ENCODE assay signal across 29 cellular contexts in genomic region chr3:138210528-138210927, GRCh38.
"Had no signal": no experiment of that assay in that cellular context is flagged by ENCODE, and none has a peak within 500 bp of the region (broad histone marks: within the 10 kb centered on the region; RNA-seq: fewer than 3 reads in every experiment).

No MANE protein-coding gene starts in this region.

- H3K4me3 ChIP-seq: body of pancreas, hepatocyte, right lobe of liver, skin epidermis, stomach, suprapubic skin, tibial nerve had no signal

- FAIRE-seq: endothelial cell of umbilical vein, TTC549, urothelium cell line had no signal

- H3K9ac ChIP-seq: parathyroid adenoma had no signal

- H3K27me3 ChIP-seq: body of pancreas, hepatocyte, right lobe of liver, stomach, suprapubic skin, tibial nerve had no signal

- H3K4me2 ChIP-seq: hepatocyte had no signal

- H3K27ac Mint-ChIP-seq: activated CD8-positive, alpha-beta T cell treated with anti-CD3 and anti-CD28 coated beads, Interleukin-2, amount 10 ng/mL, durations not matched to agents 7 days and 5 days had no signal

- H3K4me3 Mint-ChIP-seq: activated CD8-positive, alpha-beta T cell treated with anti-CD3 and anti-CD28 coated beads, Interleukin-2, amount 10 ng/mL, durations not matched to agents 7 days and 5 days; activated naive CD4-positive, alpha-beta T cell treated with anti-CD3 and anti-CD28 coated beads, Interleukin-2, amount 50 U/mL, for 24 hours; memory B cell; nephron; stimulated activated memory B cell treated with anti-CD40 and anti-IgM and Interleukin-4, amounts not matched to agents 10 μg/mL and 1 μg/mL and 100 μg/mL, for 72 hours had no signal

- H3K4me1 ChIP-seq: parathyroid adenoma, right lobe of liver had no signal

- H3K9me3 ChIP-seq: body of pancreas, right lobe of liver, stomach, suprapubic skin, tibial nerve had no signal

- H3K9me3 Mint-ChIP-seq: memory B cell, nephron had no signal

- ATAC-seq: activated CD8-positive, alpha-beta T cell treated with anti-CD3 and anti-CD28 coated beads, Interleukin-2, amount 10 ng/mL, durations not matched to agents 7 days and 5 days; body of pancreas; esophagus mucosa; left colon; right lobe of liver; stimulated activated memory B cell treated with anti-CD40 and anti-IgM and Interleukin-4, amounts not matched to agents 10 μg/mL and 1 μg/mL and 100 μg/mL, for 72 hours had no signal

- DNase-seq: activated CD4-positive, alpha-beta T cell treated with anti-CD3 and anti-CD28 coated beads for 1 hour; activated CD4-positive, alpha-beta T cell treated with anti-CD3 and anti-CD28 coated beads, Interleukin-2, amount 50 U/mL, for 1 hour; activated CD8-positive, alpha-beta T cell treated with anti-CD3 and anti-CD28 coated beads, Interleukin-2, amount 10 ng/mL, durations not matched to agents 7 days and 5 days; activated gamma-delta T cell treated with Interleukin-2 at 50 U/mL for 16 hours; anterior cingulate cortex; body of pancreas; dermis blood vessel endothelial cell; effector memory CD4-positive, alpha-beta T cell; foreskin melanocyte; islet precursor cell; left colon; nucleus accumbens; right lobe of liver; stimulated activated CD4-positive, alpha-beta T cell treated with anti-CD3 and anti-CD28 coated beads, Interleukin-2, amount 100 ng/mL, for 24 hours; stomach; WERI-Rb-1 had no signal

- H3K27ac ChIP-seq: body of pancreas, hepatocyte, parathyroid adenoma, right lobe of liver, skin epidermis, stomach, suprapubic skin, tibial nerve, WERI-Rb-1 had no signal

- H2AFZ ChIP-seq: hepatocyte, parathyroid adenoma had no signal

- H3K36me3 ChIP-seq: right lobe of liver had no signal
